ENCODE assay signal across 16 cellular contexts in genomic region chr3:170024581-170024980, GRCh38. TPM values are rescaled to one million over a fixed set of nuclear protein-coding genes. Genes with fewer than 3 reads are reported as not detected.
DNase-seq lines count a peak whose midpoint lies in the region; ATAC-seq, FAIRE-seq and TF ChIP-seq lines count a peak whose summit lies in the region.
"Had no signal": no experiment of that assay in that cellular context is flagged by ENCODE, and none has a peak within 500 bp of the region (broad histone marks: within the 10 kb centered on the region; RNA-seq: fewer than 3 reads in every experiment).

No MANE protein-coding gene starts in this region.

- no peak overlapping the region for H3K4me2 ChIP-seq in HepG2 (ENCODE audit: low read depth, low read length)
- H3K4me2 ChIP-seq: BLaER1 treated with 17β-estradiol and CSF1 and Interleukin-3, amounts not matched to agents 10 nM and 100 nM had no signal

- DNase-seq in SKM-1 (lab: John Stamatoyannopoulos, UW; ENCODE audit: unreplicated experiment), result peak; percentile 24
- DNase-seq in SKM-1 treated with dmso at 0.1 percent for 144 hours (lab: John Stamatoyannopoulos, UW; ENCODE audit: unreplicated experiment), result no peak
- peak; percentile 44 for DNase-seq in MV-4-11 (lab: John Stamatoyannopoulos, UW)
- DNase-seq in heart right ventricle, result no peak
- DNase-seq in HepG2 (ENCODE audit: low spot score), result no peak
- DNase-seq: ACHN; CD4-positive, alpha-beta T cell; DMS79; GM23248; H7 had no signal

- 92 to 94% methylated on average over 4 of the region's 4 CpGs for WGBS in heart right ventricle, 2 donors
- 73% methylated on average over 4 of the region's 4 CpGs for WGBS in HepG2 (ENCODE audit: low lambda C conversion rate)

- H3K4me3 ChIP-seq in neutrophil (ENCODE audit: low read depth in 1 of 2, low read length in 1 of 2) (peak overlapping the region; percentile 50 to 53), heart right ventricle (no peak overlapping the region), HepG2 (replicated peaks in 1 of 3; ENCODE audit: insufficient read depth in 1 of 3, low read depth in 2 of 3, low read length in 3 of 3) (no peak overlapping the region)
- H3K4me3 ChIP-seq: BLaER1 treated with 17β-estradiol and CSF1 and Interleukin-3, amounts not matched to agents 10 nM and 100 nM; GM12878; GM23248; K562 had no signal

- no peaks in the 10 kb centered on the region for H3K79me2 ChIP-seq in HepG2 (ENCODE audit: insufficient read depth, low read length)

- H3K9me3 ChIP-seq in neutrophil, result no peaks in the 10 kb centered on the region
- H3K9me3 ChIP-seq in heart right ventricle, result no peaks in the 10 kb centered on the region
- H3K9me3 ChIP-seq in HepG2 (ENCODE audit: low read length), result no peaks in the 10 kb centered on the region
- H3K9me3 ChIP-seq: BLaER1 treated with 17β-estradiol and CSF1 and Interleukin-3, amounts not matched to agents 10 nM and 100 nM had no signal

- in situ Hi-C loops in HepG2 (cut with HindIII; ENCODE audit: extremely low pct_ligation_motif_present, low pct_unique_long_range_greater_than_20kb), result no loop called here

- H2AFZ ChIP-seq in HepG2 (ENCODE audit: low read length), result no peak overlapping the region
- H2AFZ ChIP-seq: GM23248 had no signal

- BruUV-seq in HepG2 (replicated peaks; lab: Mats Ljungman, UMichigan), result no TSS peak

- no peak for FAIRE-seq in HepG2 (lab: Jason Lieb, UNC)
- FAIRE-seq: GM12878, GM18507, K562 had no signal

- TF ChIP-seq POLR2A in HepG2 (IDR thresholded peaks at IDR 0.05; ENCODE audit: insufficient read depth in 1 of 2, low read depth in 2 of 2, low read length in 2 of 2), result no peak

- H3K27me3 ChIP-seq in neutrophil (no peaks in the 10 kb centered on the region), heart right ventricle (no peaks in the 10 kb centered on the region), HepG2 (ENCODE audit: control insufficient read depth in 1 of 2, insufficient read depth in 2 of 2, low read length in 2 of 2) (peaks cover 0 to 5% of the 10 kb centered on the region in 2 experiments; a peak in 1 of 5 replicates)
- H3K27me3 ChIP-seq: BLaER1 treated with 17β-estradiol and CSF1 and Interleukin-3, amounts not matched to agents 10 nM and 100 nM had no signal

- H4K20me1 ChIP-seq in HepG2 (ENCODE audit: insufficient read depth, low read length), result no peaks in the 10 kb centered on the region
- H4K20me1 ChIP-seq: BLaER1 treated with 17β-estradiol and CSF1 and Interleukin-3, amounts not matched to agents 10 nM and 100 nM had no signal

- H3K4me1 ChIP-seq in neutrophil (ENCODE audit: control insufficient read depth in 1 of 2, insufficient read depth in 1 of 2, low read depth in 1 of 2, low read length in 1 of 2) (peaks cover 57 to 59% of the 10 kb centered on the region in 2 experiments), heart right ventricle (no peaks in the 10 kb centered on the region), HepG2 (ENCODE audit: insufficient read depth, low read length) (peaks cover 49% of the 10 kb centered on the region)
- H3K4me1 ChIP-seq: BLaER1 treated with 17β-estradiol and CSF1 and Interleukin-3, amounts not matched to agents 10 nM and 100 nM had no signal

- TF ChIP-seq CTCF in neutrophil (IDR thresholded peaks at IDR 0.05) (no peak), heart right ventricle (IDR thresholded peaks at IDR 0.05) (no peak), HepG2 (CRISPR knock-in tag; IDR thresholded peaks at IDR 0.05) (no peak)

- CTCF ChIA-PET in HepG2 (lab: Yijun Ruan, JAX; ENCODE audit: low intra/inter-chr PET ratio, low total read pairs), result no interaction called here

- intact Hi-C loops in heart right ventricle (cut with DNase I), result no loop called here
- intact Hi-C loops in HepG2 (cut with micrococcal nuclease; ENCODE audit: unreplicated experiment), result loop anchor here (10.0 kb wide), 1 partner anchor 260 kb away; the partner anchor contains the start of genes ACTRT3 and TERC

- POLR2A ChIA-PET in HepG2 (lab: Yijun Ruan, JAX), result no interaction called here

- no peak for TF ChIP-seq RAD21 in HepG2 (CRISPR knock-in tag; IDR thresholded peaks at IDR 0.05)

- ATAC-seq in heart right ventricle, result no peak
- no peak for ATAC-seq in GM18511 (IDR thresholded peaks at IDR 0.05; ENCODE audit: unreplicated experiment)
- no peak for ATAC-seq in HepG2
- ATAC-seq: GM12878, K562 had no signal

- H3K36me3 ChIP-seq in neutrophil (no peaks in the 10 kb centered on the region), heart right ventricle (no peaks in the 10 kb centered on the region), HepG2 (replicated peaks in 1 of 2; ENCODE audit: control insufficient read depth in 1 of 2, insufficient read depth in 2 of 2, low read length in 2 of 2) (no peaks in the 10 kb centered on the region)
- H3K36me3 ChIP-seq: BLaER1 treated with 17β-estradiol and CSF1 and Interleukin-3, amounts not matched to agents 10 nM and 100 nM had no signal

- H3K27ac ChIP-seq in neutrophil, result peak overlapping the region; percentile 90
- H3K27ac ChIP-seq in heart right ventricle, result no peak overlapping the region
- H3K27ac ChIP-seq in HepG2 (ENCODE audit: extremely low read length, insufficient read depth, low read length), result no peak overlapping the region
- H3K27ac ChIP-seq: BLaER1 treated with 17β-estradiol and CSF1 and Interleukin-3, amounts not matched to agents 10 nM and 100 nM; GM23248 had no signal

- H3K9ac ChIP-seq in HepG2 (ENCODE audit: insufficient read depth, low read depth, low read length), result no peak overlapping the region
- H3K9ac ChIP-seq: BLaER1 treated with 17β-estradiol and CSF1 and Interleukin-3, amounts not matched to agents 10 nM and 100 nM; GM23248 had no signal

- TF ChIP-seq EP300 in HepG2 (IDR thresholded peaks at IDR 0.05; ENCODE audit: low read depth in 2 of 2, low read length in 2 of 2), result no peak
- no peak for TF ChIP-seq EP300 in HepG2 (CRISPR knock-in tag; IDR thresholded peaks at IDR 0.05; ENCODE audit: borderline replicate concordance)

TF ChIP-seq in HepG2, 621 proteins besides CTCF, POLR2A, EP300 and RAD21 (continues in another document):
- TF ChIP-seq ATRX (CRISPR knock-in tag; IDR thresholded peaks at IDR 0.05; ENCODE audit: borderline replicate concordance) (no peak), ATF3 (CRISPR knock-in tag; IDR thresholded peaks at IDR 0.05) (no peak)

RNA-seq across cellular contexts. Expression of gene GPR160, which starts 13.2 kb away (rescaled TPM):
- 1 to 10 TPM in 3 of 10 donors, under 1 TPM in 7; 0.22 to 1.9 (median 0.79) TPM for total RNA-seq in heart right ventricle
- 1 to 10 TPM; 1.0 to 1.2 TPM for polyA plus RNA-seq in heart right ventricle
- total RNA-seq in HepG2 (2016; rRNA removed; fragmentation: Illumina TruSeq; extraction: Trizol), result 12.1 and 14.0 TPM in 2 replicates
- total RNA-seq in HepG2 (2016; cell fraction: cytosol; rRNA removed; fragmentation: Illumina TruSeq; extraction: Trizol; ENCODE audit: low read depth), result 13.9 and 14.8 TPM in 2 replicates
- 11.1 and 12.6 TPM in 2 replicates for total RNA-seq in HepG2 (2016; cell fraction: insoluble cytoplasmic fraction; rRNA removed; fragmentation: Illumina TruSeq; extraction: Trizol)
- 24.8 and 29.9 TPM in 2 replicates for total RNA-seq in HepG2 (2016; cell fraction: membrane; rRNA removed; fragmentation: Illumina TruSeq; extraction: Trizol)
- total RNA-seq in HepG2 (2016; cell fraction: nucleus; rRNA removed; fragmentation: Illumina TruSeq; extraction: Trizol), result 9.0 and 9.5 TPM in 2 replicates
- 15.5 and 23.2 TPM in 2 replicates for polyA plus RNA-seq in HepG2 (2011; rRNA removed)
- polyA plus RNA-seq in HepG2 (2011; cell fraction: cytosol; rRNA removed), result 11.0 and 14.4 TPM in 2 replicates
- 4.1 and 4.9 TPM in 2 replicates for polyA plus RNA-seq in HepG2 (2011; cell fraction: nucleus; rRNA removed)
- polyA plus RNA-seq in HepG2 (2012), result 14.5 and 17.6 TPM in 2 replicates
- polyA plus RNA-seq in HepG2 (2016; cell fraction: cytosol; fragmentation: Illumina TruSeq; extraction: Trizol; ENCODE audit: low read depth), result 37.7 and 40.2 TPM in 2 replicates
- 27.1 and 30.7 TPM in 2 replicates for polyA plus RNA-seq in HepG2 (2016; cell fraction: insoluble cytoplasmic fraction; fragmentation: Illumina TruSeq; extraction: Trizol; ENCODE audit: low read depth)
- 48.6 and 61.0 TPM in 2 replicates for polyA plus RNA-seq in HepG2 (2016; cell fraction: membrane; fragmentation: Illumina TruSeq; extraction: Trizol; ENCODE audit: low read depth)
- polyA plus RNA-seq in HepG2 (2016; cell fraction: nucleus; fragmentation: Illumina TruSeq; extraction: Trizol; ENCODE audit: insufficient read depth, low read depth), result 17.4 and 17.9 TPM in 2 replicates
- 2.2 and 10.2 TPM in 2 replicates for polyA minus RNA-seq in HepG2 (2011; rRNA and poly(A)+ RNA removed; ENCODE audit: low replicate concordance)
- 12.7 and 14.9 TPM in 2 replicates for polyA minus RNA-seq in HepG2 (2011; cell fraction: cytosol; rRNA and poly(A)+ RNA removed)
- polyA minus RNA-seq in HepG2 (2011; cell fraction: nucleus; rRNA and poly(A)+ RNA removed), result 12.9 and 16.7 TPM in 2 replicates

RNA-seq across cellular contexts. Expression of gene SEC62, which starts 58.0 kb away (rescaled TPM):
- 100 to 1,000 TPM in 1 of 10 donors, 10 to 100 TPM in 9; 73.2 to 108 (median 77.7) TPM for total RNA-seq in heart right ventricle
- 100 to 1,000 TPM in 1 of 2 donors, 10 to 100 TPM in 1; 34.1 to 165 TPM for polyA plus RNA-seq in heart right ventricle
- 53.5 and 68.7 TPM in 2 replicates for total RNA-seq in HepG2 (2016; rRNA removed; fragmentation: Illumina TruSeq; extraction: Trizol)
- total RNA-seq in HepG2 (2016; cell fraction: cytosol; rRNA removed; fragmentation: Illumina TruSeq; extraction: Trizol; ENCODE audit: low read depth), result 23.2 and 27.8 TPM in 2 replicates
- 52.0 and 67.0 TPM in 2 replicates for total RNA-seq in HepG2 (2016; cell fraction: insoluble cytoplasmic fraction; rRNA removed; fragmentation: Illumina TruSeq; extraction: Trizol)
- 20.0 and 27.1 TPM in 2 replicates for total RNA-seq in HepG2 (2016; cell fraction: membrane; rRNA removed; fragmentation: Illumina TruSeq; extraction: Trizol)
- total RNA-seq in HepG2 (2016; cell fraction: nucleus; rRNA removed; fragmentation: Illumina TruSeq; extraction: Trizol), result 65.7 and 66.3 TPM in 2 replicates
- 54.0 and 55.7 TPM in 2 replicates for polyA plus RNA-seq in HepG2 (2011; rRNA removed)
- 22.3 and 33.1 TPM in 2 replicates for polyA plus RNA-seq in HepG2 (2011; cell fraction: cytosol; rRNA removed)
- 16.0 and 16.5 TPM in 2 replicates for polyA plus RNA-seq in HepG2 (2011; cell fraction: nucleus; rRNA removed)
- polyA plus RNA-seq in HepG2 (2012), result 82.5 and 100 TPM in 2 replicates
- 4.9 and 6.5 TPM in 2 replicates for polyA plus RNA-seq in HepG2 (2016; cell fraction: cytosol; fragmentation: Illumina TruSeq; extraction: Trizol; ENCODE audit: low read depth)
- 59.8 and 62.0 TPM in 2 replicates for polyA plus RNA-seq in HepG2 (2016; cell fraction: insoluble cytoplasmic fraction; fragmentation: Illumina TruSeq; extraction: Trizol; ENCODE audit: low read depth)
- polyA plus RNA-seq in HepG2 (2016; cell fraction: membrane; fragmentation: Illumina TruSeq; extraction: Trizol; ENCODE audit: low read depth), result 8.2 and 11.5 TPM in 2 replicates
- 95.5 and 100 TPM in 2 replicates for polyA plus RNA-seq in HepG2 (2016; cell fraction: nucleus; fragmentation: Illumina TruSeq; extraction: Trizol; ENCODE audit: insufficient read depth, low read depth)
- 136 and 163 TPM in 2 replicates for polyA minus RNA-seq in HepG2 (2011; rRNA and poly(A)+ RNA removed; ENCODE audit: low replicate concordance)
- 36.2 and 39.5 TPM in 2 replicates for polyA minus RNA-seq in HepG2 (2011; cell fraction: cytosol; rRNA and poly(A)+ RNA removed)
- 50.5 and 51.8 TPM in 2 replicates for polyA minus RNA-seq in HepG2 (2011; cell fraction: nucleus; rRNA and poly(A)+ RNA removed)

Comparison
In these comparisons a context has a peak if more than half of its experiments do, and no peak if none do; other contexts are left out.
1. DNase-seq: peak in SKM-1 (single experiment) and MV-4-11 (single experiment); none in SKM-1 treated with dmso at 0.1 percent for 144 hours (single experiment), heart right ventricle (0 of 2) and HepG2 (single experiment).
2. H3K4me3 ChIP-seq: peak in neutrophil (2 of 2); none in heart right ventricle (0 of 10) and HepG2 (0 of 3).